10 cellular contexts compared by ENCODE assay signal in the genomic region with DNA sequence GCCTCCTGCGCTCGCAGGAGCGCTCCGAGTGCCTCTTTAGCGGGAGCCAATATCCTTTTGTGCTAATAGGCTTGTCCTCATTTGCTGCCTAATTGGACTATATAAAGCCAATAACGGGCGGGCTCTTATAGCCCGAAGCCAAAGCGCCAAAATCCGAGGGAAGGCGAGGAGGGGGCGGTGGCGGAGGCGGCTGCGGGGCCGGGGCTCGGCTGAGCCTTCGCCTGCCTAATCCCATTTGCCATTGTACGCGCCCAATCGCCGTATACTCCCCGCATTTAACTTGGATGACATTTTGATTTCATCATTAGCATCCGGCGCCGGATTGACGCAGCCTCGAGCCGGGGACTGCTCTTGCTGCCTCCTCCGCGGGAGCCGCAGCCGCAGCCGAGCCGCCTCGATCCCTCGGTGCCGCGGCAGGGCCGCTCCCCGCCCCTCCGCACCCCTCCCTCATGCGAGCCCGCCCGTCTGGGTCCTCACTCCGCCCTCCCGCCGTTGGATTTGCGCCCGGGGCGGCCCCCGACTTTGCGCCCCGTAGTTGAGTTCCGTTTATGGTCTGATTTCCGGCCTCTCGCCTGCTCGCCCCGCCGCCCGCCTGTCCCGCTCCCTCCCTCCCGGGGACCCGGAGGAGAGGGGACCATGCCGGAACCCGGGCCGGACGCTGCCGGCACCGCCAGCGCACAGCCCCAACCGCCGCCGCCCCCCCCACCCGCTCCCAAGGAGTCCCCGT. TPM values are rescaled to one million over a fixed set of nuclear protein-coding genes. Genes with fewer than 3 reads are reported as not detected.
DNase-seq lines count a peak whose midpoint lies in the region; ATAC-seq and TF ChIP-seq lines count a peak whose summit lies in the region.
"Had no signal": no experiment of that assay in that cellular context is flagged by ENCODE, and none has a peak within 500 bp of the region (broad histone marks: within the 10 kb centered on the region; RNA-seq: fewer than 3 reads in every experiment).

Gene HMX3 (plus strand): TSS at position 556 of the 727 bp plus-strand sequence. CDS start 81 bp downstream, at position 637.

- peaks cover 90% of the 10 kb centered on the region for H3K27me3 Mint-ChIP-seq in activated CD8-positive, alpha-beta memory T cell treated with anti-CD3 and anti-CD28 coated beads, Interleukin-2, amount 10 ng/mL, durations not matched to agents 7 days and 5 days

- no peak for TF ChIP-seq EP300 in upper lobe of left lung (IDR thresholded peaks at IDR 0.05)

- DNase-seq in GM12864 (ENCODE audit: low read depth), result no peak
- DNase-seq in NB4 (ENCODE audit: low read depth), result peak; percentile 88
- peak; percentile 54 for DNase-seq in activated CD8-positive, alpha-beta memory T cell treated with anti-CD3 and anti-CD28 coated beads, Interleukin-2, amount 10 ng/mL, durations not matched to agents 7 days and 5 days
- DNase-seq in iPS-NIHi7 (ENCODE audit: extremely low spot score), result peak; percentile 51
- DNase-seq in upper lobe of left lung, result peak in 1 of 2 donors; percentile 88
- DNase-seq in NCI-H2107 treated with DMSO at 0.1 percent for 48 hours (lab: John Stamatoyannopoulos, UW; ENCODE audit: unreplicated experiment), result no peak
- DNase-seq in GM19238 (ENCODE audit: insufficient read length, low spot score), result no peak
- DNase-seq in body of pancreas, result no peak

- CTCF ChIA-PET in activated CD8-positive, alpha-beta memory T cell treated with anti-CD3 and anti-CD28 coated beads, Interleukin-2, amount 10 ng/mL, durations not matched to agents 7 days and 5 days (lab: Charles Lee), result no interaction called here

- H3K9me3 ChIP-seq in upper lobe of left lung, result no peaks in the 10 kb centered on the region
- H3K9me3 ChIP-seq in body of pancreas, result no peaks in the 10 kb centered on the region

- H3K4me1 ChIP-seq in upper lobe of left lung (peaks cover 46 to 75% (median 63%) of the 10 kb centered on the region in 4 donors), body of pancreas (peaks cover 70% of the 10 kb centered on the region)

- H3K27ac ChIP-seq in upper lobe of left lung (no peak within 1 kb of the TSS), body of pancreas (no peak within 1 kb of the TSS)

- H3K4me3 ChIP-seq in GM12864 (ENCODE audit: low read depth, low read length), result peak within 1 kb of the TSS; percentile 55
- peak within 1 kb of the TSS; percentile 60 for H3K4me3 ChIP-seq in NB4 (ENCODE audit: low read depth, low read length)
- H3K4me3 ChIP-seq in upper lobe of left lung, result peak within 1 kb of the TSS; percentile 24 to 50 (median 37)
- H3K4me3 ChIP-seq in body of pancreas, result no peak within 1 kb of the TSS

- H3K9me3 Mint-ChIP-seq in activated CD8-positive, alpha-beta memory T cell treated with anti-CD3 and anti-CD28 coated beads, Interleukin-2, amount 10 ng/mL, durations not matched to agents 7 days and 5 days (ENCODE audit: low read depth), result no peaks in the 10 kb centered on the region

- H3K4me3 Mint-ChIP-seq in activated CD8-positive, alpha-beta memory T cell treated with anti-CD3 and anti-CD28 coated beads, Interleukin-2, amount 10 ng/mL, durations not matched to agents 7 days and 5 days, result peak within 1 kb of the TSS; percentile 51

- TF ChIP-seq CTCF in GM12864 (IDR thresholded peaks at IDR 0.05; ENCODE audit: low read depth, low read length, missing control alignments) (no peak), NB4 (IDR thresholded peaks at IDR 0.05; ENCODE audit: low read depth, low read length) (no peak), upper lobe of left lung (IDR thresholded peaks at IDR 0.05) (no peak), body of pancreas (IDR thresholded peaks at IDR 0.05) (no peak)

- WGBS in upper lobe of left lung, 2 donors, result 1 to 2% methylated on average over 38 to 52 of the region's 76 CpGs
- WGBS in body of pancreas, 2 donors, result 0 to 2% methylated on average over 8 to 59 of the region's 76 CpGs

- intact Hi-C loops in body of pancreas (cut with DNase I), result no loop called here

- peak; percentile 41 for TF ChIP-seq POLR2A in NB4 (IDR thresholded peaks at IDR 0.05; ENCODE audit: extremely low read depth, insufficient read length)
- no peak for TF ChIP-seq POLR2A in upper lobe of left lung (IDR thresholded peaks at IDR 0.05)
- TF ChIP-seq POLR2A in body of pancreas (IDR thresholded peaks at IDR 0.05), result no peak

- H3K27ac Mint-ChIP-seq in activated CD8-positive, alpha-beta memory T cell treated with anti-CD3 and anti-CD28 coated beads, Interleukin-2, amount 10 ng/mL, durations not matched to agents 7 days and 5 days, result peak within 1 kb of the TSS; percentile 82

- ATAC-seq in activated CD8-positive, alpha-beta memory T cell treated with anti-CD3 and anti-CD28 coated beads, Interleukin-2, amount 10 ng/mL, durations not matched to agents 7 days and 5 days, result peak; percentile 49
- ATAC-seq in upper lobe of left lung (ENCODE audit: low FRiP score in 2 of 2) (peak in 1 of 2 donors; percentile 6), body of pancreas (no peak)

- H3K4me1 Mint-ChIP-seq in activated CD8-positive, alpha-beta memory T cell treated with anti-CD3 and anti-CD28 coated beads, Interleukin-2, amount 10 ng/mL, durations not matched to agents 7 days and 5 days, result peaks cover 35% of the 10 kb centered on the region

- H3K36me3 Mint-ChIP-seq in activated CD8-positive, alpha-beta memory T cell treated with anti-CD3 and anti-CD28 coated beads, Interleukin-2, amount 10 ng/mL, durations not matched to agents 7 days and 5 days, result peaks cover 5% of the 10 kb centered on the region

- H3K27me3 ChIP-seq in upper lobe of left lung, result peaks cover 0 to 82% (median 60%) of the 10 kb centered on the region in 4 donors
- peaks cover 9 to 57% of the 10 kb centered on the region in 2 donors for H3K27me3 ChIP-seq in body of pancreas

- H3K36me3 ChIP-seq in upper lobe of left lung (no peaks in the 10 kb centered on the region), body of pancreas (replicated peaks in 1 of 2; ENCODE audit: insufficient read depth in 1 of 2, low read depth in 2 of 2) (no peaks in the 10 kb centered on the region)

RNA-seq across cellular contexts. Expression of gene HMX3, which starts in this region (rescaled TPM):
- total RNA-seq in activated CD8-positive, alpha-beta memory T cell treated with anti-CD3 and anti-CD28 coated beads, Interleukin-2, amount 10 ng/mL, durations not matched to agents 7 days and 5 days, result not detected
- total RNA-seq in upper lobe of left lung (not detected), body of pancreas (not detected)
- total RNA-seq: pulmonary artery endothelial cell; T-helper 1 cell treated with Interleukin-12 subunit alpha and Interleukin-12 subunit beta and Interleukin-4 antibody, amounts not matched to agents 30 ng/mL and 1 ng/mL, for 36 hours had no signal

Comparison
In these comparisons a context has a peak if more than half of its experiments do, and no peak if none do; other contexts are left out.
1. Peak in DNase-seq and ATAC-seq in activated CD8-positive, alpha-beta memory T cell treated with anti-CD3 and anti-CD28 coated beads, Interleukin-2, amount 10 ng/mL, durations not matched to agents 7 days and 5 days; RNA of the gene not detected or under 1 TPM.
2. DNase-seq: peak in NB4 (single experiment) and iPS-NIHi7 (single experiment); none in GM12864 (single experiment), NCI-H2107 treated with DMSO at 0.1 percent for 48 hours (single experiment), GM19238 (single experiment) and body of pancreas (0 of 4).
3. H3K4me3 ChIP-seq: peak in GM12864 (single experiment), NB4 (single experiment) and upper lobe of left lung (4 of 4); none in body of pancreas (0 of 2).